1 cellular context compared by ENCODE assay signal in the genomic region with DNA sequence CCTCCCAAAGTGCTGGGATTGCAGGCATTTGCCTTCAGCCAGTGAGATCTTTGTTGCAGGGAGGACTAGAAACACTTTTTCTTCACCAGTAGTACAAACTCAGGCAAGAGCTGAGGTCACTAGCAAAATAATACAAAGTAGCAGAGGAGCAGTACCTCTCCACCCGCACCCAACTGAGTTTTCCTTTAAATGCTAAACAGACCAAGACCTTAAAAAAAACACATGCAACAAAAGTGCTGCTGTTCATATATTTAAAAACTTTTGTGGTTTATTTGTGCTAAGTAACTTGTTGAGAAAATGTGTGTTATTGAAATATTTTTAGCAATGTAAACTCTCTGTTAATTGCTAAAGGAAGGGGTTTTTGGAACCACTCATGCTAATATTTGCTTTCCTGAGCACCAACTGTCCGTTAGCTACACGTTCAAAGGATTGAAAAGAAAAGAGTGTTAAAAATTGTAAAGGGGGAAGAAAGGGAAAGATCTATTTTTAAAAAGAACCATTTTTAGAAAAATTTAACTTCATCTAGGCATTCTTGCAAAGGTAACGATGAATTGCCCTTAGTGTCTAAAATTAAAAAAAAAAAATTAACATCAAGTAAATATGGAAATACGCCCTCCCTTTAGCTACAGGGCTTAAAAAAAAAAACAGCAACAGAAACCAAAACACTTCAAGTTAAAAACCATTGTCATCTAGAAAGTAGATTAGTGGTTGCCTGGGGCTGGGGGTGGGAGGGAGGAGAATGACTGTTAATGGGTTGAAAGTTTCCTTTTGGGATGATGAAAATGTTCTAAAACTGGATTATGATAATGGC.
A peak's percentile ranks its signal among the peaks of the same experiment; 100 is the strongest.
TF ChIP-seq lines count a peak whose summit lies in the region.

No MANE protein-coding gene starts in this region.

TF ChIP-seq in GM12878, 131 proteins besides CTCF, POLR2A, EP300 and RAD21 (continued from another document and continues in another):
- TF ChIP-seq, protein P1, sequence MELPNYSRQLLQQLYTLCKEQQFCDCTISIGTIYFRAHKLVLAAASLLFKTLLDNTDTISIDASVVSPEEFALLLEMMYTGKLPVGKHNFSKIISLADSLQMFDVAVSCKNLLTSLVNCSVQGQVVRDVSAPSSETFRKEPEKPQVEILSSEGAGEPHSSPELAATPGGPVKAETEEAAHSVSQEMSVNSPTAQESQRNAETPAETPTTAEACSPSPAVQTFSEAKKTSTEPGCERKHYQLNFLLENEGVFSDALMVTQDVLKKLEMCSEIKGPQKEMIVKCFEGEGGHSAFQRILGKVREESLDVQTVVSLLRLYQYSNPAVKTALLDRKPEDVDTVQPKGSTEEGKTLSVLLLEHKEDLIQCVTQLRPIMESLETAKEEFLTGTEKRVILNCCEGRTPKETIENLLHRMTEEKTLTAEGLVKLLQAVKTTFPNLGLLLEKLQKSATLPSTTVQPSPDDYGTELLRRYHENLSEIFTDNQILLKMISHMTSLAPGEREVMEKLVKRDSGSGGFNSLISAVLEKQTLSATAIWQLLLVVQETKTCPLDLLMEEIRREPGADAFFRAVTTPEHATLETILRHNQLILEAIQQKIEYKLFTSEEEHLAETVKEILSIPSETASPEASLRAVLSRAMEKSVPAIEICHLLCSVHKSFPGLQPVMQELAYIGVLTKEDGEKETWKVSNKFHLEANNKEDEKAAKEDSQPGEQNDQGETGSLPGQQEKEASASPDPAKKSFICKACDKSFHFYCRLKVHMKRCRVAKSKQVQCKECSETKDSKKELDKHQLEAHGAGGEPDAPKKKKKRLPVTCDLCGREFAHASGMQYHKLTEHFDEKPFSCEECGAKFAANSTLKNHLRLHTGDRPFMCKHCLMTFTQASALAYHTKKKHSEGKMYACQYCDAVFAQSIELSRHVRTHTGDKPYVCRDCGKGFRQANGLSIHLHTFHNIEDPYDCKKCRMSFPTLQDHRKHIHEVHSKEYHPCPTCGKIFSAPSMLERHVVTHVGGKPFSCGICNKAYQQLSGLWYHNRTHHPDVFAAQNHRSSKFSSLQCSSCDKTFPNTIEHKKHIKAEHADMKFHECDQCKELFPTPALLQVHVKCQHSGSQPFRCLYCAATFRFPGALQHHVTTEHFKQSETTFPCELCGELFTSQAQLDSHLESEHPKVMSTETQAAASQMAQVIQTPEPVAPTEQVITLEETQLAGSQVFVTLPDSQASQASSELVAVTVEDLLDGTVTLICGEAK (IDR thresholded peaks at IDR 0.05; ENCODE audit: borderline replicate concordance), result no peak
- TF ChIP-seq NFXL1 (IDR thresholded peaks at IDR 0.05; ENCODE audit: borderline replicate concordance), result no peak
- TF ChIP-seq, protein P2, sequence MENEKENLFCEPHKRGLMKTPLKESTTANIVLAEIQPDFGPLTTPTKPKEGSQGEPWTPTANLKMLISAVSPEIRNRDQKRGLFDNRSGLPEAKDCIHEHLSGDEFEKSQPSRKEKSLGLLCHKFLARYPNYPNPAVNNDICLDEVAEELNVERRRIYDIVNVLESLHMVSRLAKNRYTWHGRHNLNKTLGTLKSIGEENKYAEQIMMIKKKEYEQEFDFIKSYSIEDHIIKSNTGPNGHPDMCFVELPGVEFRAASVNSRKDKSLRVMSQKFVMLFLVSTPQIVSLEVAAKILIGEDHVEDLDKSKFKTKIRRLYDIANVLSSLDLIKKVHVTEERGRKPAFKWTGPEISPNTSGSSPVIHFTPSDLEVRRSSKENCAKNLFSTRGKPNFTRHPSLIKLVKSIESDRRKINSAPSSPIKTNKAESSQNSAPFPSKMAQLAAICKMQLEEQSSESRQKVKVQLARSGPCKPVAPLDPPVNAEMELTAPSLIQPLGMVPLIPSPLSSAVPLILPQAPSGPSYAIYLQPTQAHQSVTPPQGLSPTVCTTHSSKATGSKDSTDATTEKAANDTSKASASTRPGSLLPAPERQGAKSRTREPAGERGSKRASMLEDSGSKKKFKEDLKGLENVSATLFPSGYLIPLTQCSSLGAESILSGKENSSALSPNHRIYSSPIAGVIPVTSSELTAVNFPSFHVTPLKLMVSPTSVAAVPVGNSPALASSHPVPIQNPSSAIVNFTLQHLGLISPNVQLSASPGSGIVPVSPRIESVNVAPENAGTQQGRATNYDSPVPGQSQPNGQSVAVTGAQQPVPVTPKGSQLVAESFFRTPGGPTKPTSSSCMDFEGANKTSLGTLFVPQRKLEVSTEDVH (IDR thresholded peaks at IDR 0.05; ENCODE audit: low read depth, partially characterized antibody), result peak; percentile 53
- peak; percentile 93 for TF ChIP-seq ZNF384 (IDR thresholded peaks at IDR 0.05; ENCODE audit: borderline replicate concordance, low read depth, low read length)
- TF ChIP-seq ZNF24 (IDR thresholded peaks at IDR 0.05), result no peak
- TF ChIP-seq MXI1 (IDR thresholded peaks at IDR 0.05; ENCODE audit: low read depth, low read length), result no peak
- 0 out of 2 replicates have a peak, but pooled peaks have one; percentile 54 for TF ChIP-seq SMARCA5 (IDR thresholded peaks at IDR 0.05)
- no peak for TF ChIP-seq FOXM1 (IDR thresholded peaks at IDR 0.05; ENCODE audit: low read depth, low read length)
- no peak for TF ChIP-seq HDGF (IDR thresholded peaks at IDR 0.05)
- no peak for TF ChIP-seq CBX3 (IDR thresholded peaks at IDR 0.05; ENCODE audit: borderline replicate concordance, low read depth)
- TF ChIP-seq SMC3 (IDR thresholded peaks at IDR 0.05; ENCODE audit: borderline replicate concordance, low read length), result no peak
- TF ChIP-seq ZZZ3 (IDR thresholded peaks at IDR 0.05; ENCODE audit: control insufficient read depth, insufficient read length, low read depth), result no peak
- TF ChIP-seq RUNX3 (IDR thresholded peaks at IDR 0.05; ENCODE audit: low read length), result peak; percentile 89
- TF ChIP-seq, protein P3, sequence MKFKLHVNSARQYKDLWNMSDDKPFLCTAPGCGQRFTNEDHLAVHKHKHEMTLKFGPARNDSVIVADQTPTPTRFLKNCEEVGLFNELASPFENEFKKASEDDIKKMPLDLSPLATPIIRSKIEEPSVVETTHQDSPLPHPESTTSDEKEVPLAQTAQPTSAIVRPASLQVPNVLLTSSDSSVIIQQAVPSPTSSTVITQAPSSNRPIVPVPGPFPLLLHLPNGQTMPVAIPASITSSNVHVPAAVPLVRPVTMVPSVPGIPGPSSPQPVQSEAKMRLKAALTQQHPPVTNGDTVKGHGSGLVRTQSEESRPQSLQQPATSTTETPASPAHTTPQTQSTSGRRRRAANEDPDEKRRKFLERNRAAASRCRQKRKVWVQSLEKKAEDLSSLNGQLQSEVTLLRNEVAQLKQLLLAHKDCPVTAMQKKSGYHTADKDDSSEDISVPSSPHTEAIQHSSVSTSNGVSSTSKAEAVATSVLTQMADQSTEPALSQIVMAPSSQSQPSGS (IDR thresholded peaks at IDR 0.05; ENCODE audit: low read length), result peak; percentile 70
- no peak for TF ChIP-seq SRF (IDR thresholded peaks at IDR 0.05; ENCODE audit: low read depth in 2 of 2, low read length in 2 of 2)
- no peak for TF ChIP-seq LARP7 (IDR thresholded peaks at IDR 0.05)
- TF ChIP-seq, protein P4, sequence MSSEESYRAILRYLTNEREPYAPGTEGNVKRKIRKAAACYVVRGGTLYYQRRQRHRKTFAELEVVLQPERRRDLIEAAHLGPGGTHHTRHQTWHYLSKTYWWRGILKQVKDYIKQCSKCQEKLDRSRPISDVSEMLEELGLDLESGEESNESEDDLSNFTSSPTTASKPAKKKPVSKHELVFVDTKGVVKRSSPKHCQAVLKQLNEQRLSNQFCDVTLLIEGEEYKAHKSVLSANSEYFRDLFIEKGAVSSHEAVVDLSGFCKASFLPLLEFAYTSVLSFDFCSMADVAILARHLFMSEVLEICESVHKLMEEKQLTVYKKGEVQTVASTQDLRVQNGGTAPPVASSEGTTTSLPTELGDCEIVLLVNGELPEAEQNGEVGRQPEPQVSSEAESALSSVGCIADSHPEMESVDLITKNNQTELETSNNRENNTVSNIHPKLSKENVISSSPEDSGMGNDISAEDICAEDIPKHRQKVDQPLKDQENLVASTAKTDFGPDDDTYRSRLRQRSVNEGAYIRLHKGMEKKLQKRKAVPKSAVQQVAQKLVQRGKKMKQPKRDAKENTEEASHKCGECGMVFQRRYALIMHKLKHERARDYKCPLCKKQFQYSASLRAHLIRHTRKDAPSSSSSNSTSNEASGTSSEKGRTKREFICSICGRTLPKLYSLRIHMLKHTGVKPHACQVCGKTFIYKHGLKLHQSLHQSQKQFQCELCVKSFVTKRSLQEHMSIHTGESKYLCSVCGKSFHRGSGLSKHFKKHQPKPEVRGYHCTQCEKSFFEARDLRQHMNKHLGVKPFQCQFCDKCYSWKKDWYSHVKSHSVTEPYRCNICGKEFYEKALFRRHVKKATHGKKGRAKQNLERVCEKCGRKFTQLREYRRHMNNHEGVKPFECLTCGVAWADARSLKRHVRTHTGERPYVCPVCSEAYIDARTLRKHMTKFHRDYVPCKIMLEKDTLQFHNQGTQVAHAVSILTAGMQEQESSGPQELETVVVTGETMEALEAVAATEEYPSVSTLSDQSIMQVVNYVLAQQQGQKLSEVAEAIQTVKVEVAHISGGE (CRISPR knock-in tag; IDR thresholded peaks at IDR 0.05), result no peak
- 0 out of 2 replicates have a peak, but pooled peaks have one; percentile 21 for TF ChIP-seq MYB (IDR thresholded peaks at IDR 0.05; ENCODE audit: borderline replicate concordance, low read depth, low read length)
- no peak for TF ChIP-seq BHLHE40 (IDR thresholded peaks at IDR 0.05; ENCODE audit: borderline replicate concordance in 1 of 2, low read depth in 2 of 2, low read length in 1 of 2)
- TF ChIP-seq, protein P5, sequence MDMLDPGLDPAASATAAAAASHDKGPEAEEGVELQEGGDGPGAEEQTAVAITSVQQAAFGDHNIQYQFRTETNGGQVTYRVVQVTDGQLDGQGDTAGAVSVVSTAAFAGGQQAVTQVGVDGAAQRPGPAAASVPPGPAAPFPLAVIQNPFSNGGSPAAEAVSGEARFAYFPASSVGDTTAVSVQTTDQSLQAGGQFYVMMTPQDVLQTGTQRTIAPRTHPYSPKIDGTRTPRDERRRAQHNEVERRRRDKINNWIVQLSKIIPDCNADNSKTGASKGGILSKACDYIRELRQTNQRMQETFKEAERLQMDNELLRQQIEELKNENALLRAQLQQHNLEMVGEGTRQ (IDR thresholded peaks at IDR 0.05; ENCODE audit: borderline replicate concordance, low read depth, low read length), result no peak
- TF ChIP-seq NR2C1 (IDR thresholded peaks at IDR 0.05), result no peak
- no peak for TF ChIP-seq TCF12 (IDR thresholded peaks at IDR 0.05; ENCODE audit: low read depth, low read length)
- TF ChIP-seq, protein P6, sequence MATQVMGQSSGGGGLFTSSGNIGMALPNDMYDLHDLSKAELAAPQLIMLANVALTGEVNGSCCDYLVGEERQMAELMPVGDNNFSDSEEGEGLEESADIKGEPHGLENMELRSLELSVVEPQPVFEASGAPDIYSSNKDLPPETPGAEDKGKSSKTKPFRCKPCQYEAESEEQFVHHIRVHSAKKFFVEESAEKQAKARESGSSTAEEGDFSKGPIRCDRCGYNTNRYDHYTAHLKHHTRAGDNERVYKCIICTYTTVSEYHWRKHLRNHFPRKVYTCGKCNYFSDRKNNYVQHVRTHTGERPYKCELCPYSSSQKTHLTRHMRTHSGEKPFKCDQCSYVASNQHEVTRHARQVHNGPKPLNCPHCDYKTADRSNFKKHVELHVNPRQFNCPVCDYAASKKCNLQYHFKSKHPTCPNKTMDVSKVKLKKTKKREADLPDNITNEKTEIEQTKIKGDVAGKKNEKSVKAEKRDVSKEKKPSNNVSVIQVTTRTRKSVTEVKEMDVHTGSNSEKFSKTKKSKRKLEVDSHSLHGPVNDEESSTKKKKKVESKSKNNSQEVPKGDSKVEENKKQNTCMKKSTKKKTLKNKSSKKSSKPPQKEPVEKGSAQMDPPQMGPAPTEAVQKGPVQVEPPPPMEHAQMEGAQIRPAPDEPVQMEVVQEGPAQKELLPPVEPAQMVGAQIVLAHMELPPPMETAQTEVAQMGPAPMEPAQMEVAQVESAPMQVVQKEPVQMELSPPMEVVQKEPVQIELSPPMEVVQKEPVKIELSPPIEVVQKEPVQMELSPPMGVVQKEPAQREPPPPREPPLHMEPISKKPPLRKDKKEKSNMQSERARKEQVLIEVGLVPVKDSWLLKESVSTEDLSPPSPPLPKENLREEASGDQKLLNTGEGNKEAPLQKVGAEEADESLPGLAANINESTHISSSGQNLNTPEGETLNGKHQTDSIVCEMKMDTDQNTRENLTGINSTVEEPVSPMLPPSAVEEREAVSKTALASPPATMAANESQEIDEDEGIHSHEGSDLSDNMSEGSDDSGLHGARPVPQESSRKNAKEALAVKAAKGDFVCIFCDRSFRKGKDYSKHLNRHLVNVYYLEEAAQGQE (IDR thresholded peaks at IDR 0.05; ENCODE audit: low read depth, low read length), result no peak
- peak; percentile 76 for TF ChIP-seq JUNB (IDR thresholded peaks at IDR 0.05)
- no peak for TF ChIP-seq FOS (IDR thresholded peaks at IDR 0.05; ENCODE audit: borderline replicate concordance, extremely low read depth, insufficient read length)
- no peak for TF ChIP-seq ESRRA (IDR thresholded peaks at IDR 0.05; ENCODE audit: low read length)
- TF ChIP-seq, protein P7, sequence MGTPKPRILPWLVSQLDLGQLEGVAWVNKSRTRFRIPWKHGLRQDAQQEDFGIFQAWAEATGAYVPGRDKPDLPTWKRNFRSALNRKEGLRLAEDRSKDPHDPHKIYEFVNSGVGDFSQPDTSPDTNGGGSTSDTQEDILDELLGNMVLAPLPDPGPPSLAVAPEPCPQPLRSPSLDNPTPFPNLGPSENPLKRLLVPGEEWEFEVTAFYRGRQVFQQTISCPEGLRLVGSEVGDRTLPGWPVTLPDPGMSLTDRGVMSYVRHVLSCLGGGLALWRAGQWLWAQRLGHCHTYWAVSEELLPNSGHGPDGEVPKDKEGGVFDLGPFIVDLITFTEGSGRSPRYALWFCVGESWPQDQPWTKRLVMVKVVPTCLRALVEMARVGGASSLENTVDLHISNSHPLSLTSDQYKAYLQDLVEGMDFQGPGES (IDR thresholded peaks at IDR 0.05), result no peak
- TF ChIP-seq, protein P8, sequence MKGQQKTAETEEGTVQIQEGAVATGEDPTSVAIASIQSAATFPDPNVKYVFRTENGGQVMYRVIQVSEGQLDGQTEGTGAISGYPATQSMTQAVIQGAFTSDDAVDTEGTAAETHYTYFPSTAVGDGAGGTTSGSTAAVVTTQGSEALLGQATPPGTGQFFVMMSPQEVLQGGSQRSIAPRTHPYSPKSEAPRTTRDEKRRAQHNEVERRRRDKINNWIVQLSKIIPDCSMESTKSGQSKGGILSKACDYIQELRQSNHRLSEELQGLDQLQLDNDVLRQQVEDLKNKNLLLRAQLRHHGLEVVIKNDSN (IDR thresholded peaks at IDR 0.05; ENCODE audit: borderline replicate concordance, extremely low read length, insufficient read depth, low read depth, low read length), result no peak
- TF ChIP-seq BCL11A (IDR thresholded peaks at IDR 0.05; ENCODE audit: low read depth, low read length), result peak; percentile 63; the same call in 1 of the 2 replicates
- TF ChIP-seq NRF1 (conservative IDR thresholded peaks at IDR 0.05; ENCODE audit: low read depth, low read length), result no peak
- no peak for TF ChIP-seq FOXK2 (IDR thresholded peaks at IDR 0.05)
- TF ChIP-seq PAX5 (IDR thresholded peaks at IDR 0.05; ENCODE audit: borderline replicate concordance, low read depth, low read length), result 0 out of 2 replicates have a peak, but pooled peaks have one; percentile 17
- TF ChIP-seq CHD4 (IDR thresholded peaks at IDR 0.05), result no peak
- TF ChIP-seq NR2F1 (conservative IDR thresholded peaks at IDR 0.05), result 0 out of 2 replicates have a peak, but pooled peaks have one; percentile 18
- TF ChIP-seq ZNF207 (IDR thresholded peaks at IDR 0.05; ENCODE audit: borderline replicate concordance), result no peak
- TF ChIP-seq EZH2 (IDR thresholded peaks at IDR 0.05; ENCODE audit: borderline replicate concordance, control insufficient read depth, low read depth, low read length), result no peak
- TF ChIP-seq IRF4 (IDR thresholded peaks at IDR 0.05; ENCODE audit: low read depth, low read length), result no peak
- TF ChIP-seq ZBED1 (IDR thresholded peaks at IDR 0.05; ENCODE audit: borderline replicate concordance), result no peak
